16 cellular contexts compared by ENCODE assay signal in genomic region chr5:38426986-38427950, GRCh38.
DNase-seq lines count a peak whose midpoint lies in the region; ATAC-seq, FAIRE-seq and TF ChIP-seq lines count a peak whose summit lies in the region.
"Had no signal": no experiment of that assay in that cellular context is flagged by ENCODE, and none has a peak within 500 bp of the region (broad histone marks: within the 10 kb centered on the region; RNA-seq: fewer than 3 reads in every experiment).

No MANE protein-coding gene starts in this region.

- no peak overlapping the region for H3K4me3 ChIP-seq in SK-N-SH (ENCODE audit: low read depth in 2 of 2, low read length in 1 of 2)
- H3K4me3 ChIP-seq in H1 (ENCODE audit: extremely low read depth in 1 of 4, insufficient read depth in 2 of 4, low read depth in 3 of 4, low read length in 4 of 4) = no peak overlapping the region
- H3K4me3 ChIP-seq in smooth muscle cell = no peak overlapping the region
- no peak overlapping the region for H3K4me3 ChIP-seq in vagina
- H3K4me3 ChIP-seq: Peyer's patch, spleen had no signal

- CTCF ChIA-PET in SK-N-SH (lab: Yijun Ruan, JAX) (interaction anchor here (1.0 to 1.3 kb wide), 2 partner anchors 9 to 14 kb away, joined by 3 to 10 read pairs; no protein-coding TSS in a partner anchor), H1 (lab: Charles Lee; ENCODE audit: partially characterized antibody) (interaction anchor here (0.8 to 1.4 kb wide), 2 partner anchors 15 to 949 kb away, joined by 3 read pairs; no protein-coding TSS in a partner anchor)

- no peak for TF ChIP-seq POLR2A in H1 (IDR thresholded peaks at IDR 0.05; ENCODE audit: control extremely low read depth in 1 of 2, low read depth in 2 of 2, low read length in 2 of 2)
- TF ChIP-seq POLR2A in vagina (IDR thresholded peaks at IDR 0.05) = no peak

- H2BK20ac ChIP-seq in H1 (ENCODE audit: low read length) = no peak overlapping the region

- H3K4ac ChIP-seq in H1 (replicated peaks; ENCODE audit: insufficient read length, low read depth, low read length) = no peak overlapping the region

- no peak overlapping the region for H3K23ac ChIP-seq in H1 (ENCODE audit: insufficient read length)

- no peak overlapping the region for H3K27ac ChIP-seq in SK-N-SH (ENCODE audit: low read depth in 2 of 2, low read length in 1 of 2)
- no peak overlapping the region for H3K27ac ChIP-seq in H1 (ENCODE audit: low read depth, low read length)
- peak overlapping the region; percentile 63 for H3K27ac ChIP-seq in smooth muscle cell (ENCODE audit: low read depth)
- H3K27ac ChIP-seq in vagina = no peak overlapping the region
- H3K27ac ChIP-seq: Peyer's patch, spleen had no signal

- H3K9ac ChIP-seq in SK-N-SH = no peak overlapping the region
- no peak overlapping the region for H3K9ac ChIP-seq in H1 (replicated peaks in 1 of 4; ENCODE audit: extremely low read depth in 1 of 4, low read depth in 3 of 4, low read length in 3 of 4)
- H3K9ac ChIP-seq in smooth muscle cell (ENCODE audit: low read depth) = no peak overlapping the region

- H3K36me3 ChIP-seq in SK-N-SH (replicated peaks in 1 of 2; ENCODE audit: control insufficient read depth in 1 of 2, insufficient read depth in 2 of 2, low read length in 1 of 2) (no peaks in the 10 kb centered on the region), H1 (ENCODE audit: control insufficient read depth in 2 of 4, insufficient read depth in 4 of 4, low read length in 3 of 4) (no peaks in the 10 kb centered on the region), smooth muscle cell (ENCODE audit: low read depth) (no peaks in the 10 kb centered on the region), vagina (no peaks in the 10 kb centered on the region)
- H3K36me3 ChIP-seq: Peyer's patch, spleen had no signal

- no peaks in the 10 kb centered on the region for H3K23me2 ChIP-seq in H1 (ENCODE audit: low read depth, low read length)

- DNase-seq in SK-N-SH = no peak
- peak; percentile 28 for DNase-seq in NCI-H2171 (lab: John Stamatoyannopoulos, UW)
- no peak for DNase-seq in H1 (ENCODE audit: low read depth in 1 of 2, low spot score in 2 of 2)
- no peak for DNase-seq in smooth muscle cell (lab: John Stamatoyannopoulos, UW; ENCODE audit: unreplicated experiment)
- no peak for DNase-seq in vagina (ENCODE audit: extremely low spot score in 2 of 2)
- no peak for DNase-seq in amygdala (lab: John Stamatoyannopoulos, UW)
- DNase-seq: activated CD8-positive, alpha-beta T cell treated with anti-CD3 and anti-CD28 coated beads for 36 hours; CD8-positive, alpha-beta T cell; left ventricle myocardium superior; NCI-H1417 treated with DMSO at 0.1 percent for 48 hours; Peyer's patch; spleen; stimulated activated naive CD4-positive, alpha-beta T cell; SW 1271 had no signal

- no peak overlapping the region for H2BK120ac ChIP-seq in H1 (replicated peaks; ENCODE audit: low read depth, low read length)

- no peaks in the 10 kb centered on the region for H3K9me3 ChIP-seq in SK-N-SH
- H3K9me3 ChIP-seq in H1 (ENCODE audit: insufficient read depth in 2 of 2, low read depth in 1 of 2, low read length in 1 of 2) = no peaks in the 10 kb centered on the region
- no peaks in the 10 kb centered on the region for H3K9me3 ChIP-seq in smooth muscle cell (replicated peaks; ENCODE audit: low read depth)
- H3K9me3 ChIP-seq in vagina = no peaks in the 10 kb centered on the region
- H3K9me3 ChIP-seq: Peyer's patch, spleen had no signal

- H4K91ac ChIP-seq in H1 (replicated peaks; ENCODE audit: insufficient read length, low read length) = peak overlapping the region; percentile 39

- H3F3A ChIP-seq in SK-N-SH (replicated peaks; ENCODE audit: insufficient read depth) (no peaks in the 10 kb centered on the region), smooth muscle cell (ENCODE audit: low read depth) (no peaks in the 10 kb centered on the region)

- no peak overlapping the region for H2BK15ac ChIP-seq in H1 (ENCODE audit: low read length)

- H2AK5ac ChIP-seq in H1 (ENCODE audit: low read depth, low read length) = no peak overlapping the region

- no peaks in the 10 kb centered on the region for H3K27me3 ChIP-seq in SK-N-SH (ENCODE audit: insufficient read depth)
- no peaks in the 10 kb centered on the region for H3K27me3 ChIP-seq in H1 (replicated peaks in 1 of 4; ENCODE audit: control insufficient read depth in 3 of 4, extremely low read depth in 1 of 4, insufficient read depth in 3 of 4, low read length in 3 of 4)
- no peaks in the 10 kb centered on the region for H3K27me3 ChIP-seq in smooth muscle cell (ENCODE audit: low read depth)
- H3K27me3 ChIP-seq in vagina = no peaks in the 10 kb centered on the region
- H3K27me3 ChIP-seq: Peyer's patch had no signal

- TF ChIP-seq EP300 in SK-N-SH (IDR thresholded peaks at IDR 0.05; ENCODE audit: borderline replicate concordance in 1 of 2, low read depth in 1 of 2, low read length in 1 of 2) (no peak), H1 (IDR thresholded peaks at IDR 0.05; ENCODE audit: borderline replicate concordance in 1 of 2, low read depth in 2 of 2, low read length in 2 of 2) (no peak)

- ATAC-seq in SK-N-SH treated with all-trans-retinoic acid at 6 μM for 48 hours (no peak), GM19397 (IDR thresholded peaks at IDR 0.05; ENCODE audit: unreplicated experiment) (no peak)
- ATAC-seq: activated CD8-positive, alpha-beta T cell treated with anti-CD3 and anti-CD28 coated beads for 36 hours; CD8-positive, alpha-beta T cell; left ventricle myocardium superior had no signal

- no peak overlapping the region for H3K14ac ChIP-seq in H1 (ENCODE audit: insufficient read length)

- no peak overlapping the region for H3K56ac ChIP-seq in H1 (replicated peaks; ENCODE audit: insufficient read length, low read depth, low read length)

- 0 out of 2 replicates have a peak overlapping the region, but pooled peaks have one; percentile 22 for H2BK12ac ChIP-seq in H1 (ENCODE audit: low read depth, low read length)

- no peak overlapping the region for H3K4me2 ChIP-seq in SK-N-SH
- H3K4me2 ChIP-seq in H1 (ENCODE audit: insufficient read depth in 1 of 2, low read depth in 2 of 2, low read length in 2 of 2) = no peak overlapping the region
- H3K4me2 ChIP-seq in smooth muscle cell = no peak overlapping the region

- H4K5ac ChIP-seq in H1 (ENCODE audit: insufficient read length, low read depth, low read length) = no peak overlapping the region

- FAIRE-seq in H1 (lab: Jason Lieb, UNC) = no peak

- peak overlapping the region; percentile 72; the same call in 1 of the 2 replicates for H3K18ac ChIP-seq in H1 (ENCODE audit: extremely low read depth, low read length)

- H4K8ac ChIP-seq in H1 (ENCODE audit: extremely low read depth, insufficient read depth, low read length) = no peak overlapping the region

- no peaks in the 10 kb centered on the region for H3K9me2 ChIP-seq in SK-N-SH

- no peaks in the 10 kb centered on the region for H3K79me1 ChIP-seq in H1 (ENCODE audit: low read depth, low read length)

- H4K20me1 ChIP-seq in SK-N-SH (ENCODE audit: insufficient read depth) (no peaks in the 10 kb centered on the region), H1 (replicated peaks in 1 of 2; ENCODE audit: control insufficient read depth in 1 of 2, insufficient read depth in 2 of 2, low read length in 2 of 2) (no peaks in the 10 kb centered on the region), smooth muscle cell (ENCODE audit: low read depth) (no peaks in the 10 kb centered on the region)

- POLR2A ChIA-PET in SK-N-SH (lab: Yijun Ruan, JAX) (no interaction called here), H1 (lab: Charles Lee; ENCODE audit: partially characterized antibody) (no interaction called here)

- H3K4me1 ChIP-seq in SK-N-SH (ENCODE audit: control insufficient read depth in 1 of 2, insufficient read depth in 2 of 2, low read depth in 1 of 2, low read length in 1 of 2) (peaks cover 7 to 15% of the 10 kb centered on the region in 2 experiments; a peak in 3 of 4 replicates), H1 (replicated peaks in 1 of 4; ENCODE audit: control insufficient read depth in 3 of 4, insufficient read depth in 4 of 4, low read length in 3 of 4) (0 out of 7 replicates have a peak, but pooled peaks cover 0 to 2% (median 0%) of the 10 kb centered on the region in 4 experiments), smooth muscle cell (ENCODE audit: low read depth) (no peaks in the 10 kb centered on the region), vagina (no peaks in the 10 kb centered on the region)
- H3K4me1 ChIP-seq: Peyer's patch, spleen had no signal

- intact Hi-C loops in vagina (cut with DNase I) = no loop called here

- TF ChIP-seq CTCF in SK-N-SH (IDR thresholded peaks at IDR 0.05) (no peak), H1 (IDR thresholded peaks at IDR 0.05; ENCODE audit: control extremely low read depth in 1 of 3, insufficient read depth in 1 of 3, low read depth in 1 of 3, low read length in 3 of 3) (no peak), smooth muscle cell (IDR thresholded peaks at IDR 0.05; ENCODE audit: borderline replicate concordance, insufficient read depth, poor library complexity, severe bottlenecking) (no peak), vagina (IDR thresholded peaks at IDR 0.05) (no peak)

- H3K79me2 ChIP-seq in SK-N-SH (ENCODE audit: insufficient read depth) (no peaks in the 10 kb centered on the region), H1 (ENCODE audit: control insufficient read depth in 1 of 2, insufficient read depth in 2 of 2, low read length in 2 of 2) (no peaks in the 10 kb centered on the region), smooth muscle cell (ENCODE audit: low read depth) (no peaks in the 10 kb centered on the region)

- WGBS in SK-N-SH (ENCODE audit: low lambda C conversion rate) = 79% methylated on average over 9 of the region's 9 CpGs
- 90% methylated on average over 9 of the region's 9 CpGs; no CpG with 5 or more reads in 1 of the 2 experiments for WGBS in H1 (ENCODE audit: extremely low coverage in 1 of 2, insufficient coverage in 1 of 2, insufficient read length in 1 of 2, insufficient replicate concordance in 2 of 2, low coverage in 1 of 2, low lambda C conversion rate in 2 of 2, missing lambda C conversion rate in 1 of 2), 2 experiments
- WGBS in smooth muscle cell (ENCODE audit: low lambda C conversion rate) = 78% methylated on average over 9 of the region's 9 CpGs

- H2AFZ ChIP-seq in SK-N-SH (ENCODE audit: low read depth) (peak overlapping the region; percentile 58), H1 (ENCODE audit: low read length) (peak overlapping the region; percentile 50; the same call in 1 of the 2 replicates), smooth muscle cell (ENCODE audit: low read depth) (no peak overlapping the region)

- H2BK5ac ChIP-seq in H1 (ENCODE audit: low read depth, low read length) = peak overlapping the region; percentile 26; the same call in 1 of the 2 replicates

- TF ChIP-seq RAD21 in SK-N-SH (IDR thresholded peaks at IDR 0.05; ENCODE audit: low read length) (no peak), H1 (IDR thresholded peaks at IDR 0.05 in 1 of 2, conservative IDR thresholded peaks at IDR 0.05 in 1 of 2; ENCODE audit: low read depth in 2 of 2, low read length in 2 of 2) (no peak)

TF ChIP-seq in SK-N-SH, 30 proteins besides CTCF, POLR2A, EP300 and RAD21 (continues in another document):
- no peak for TF ChIP-seq TEAD4 (IDR thresholded peaks at IDR 0.05; ENCODE audit: borderline replicate concordance, insufficient read depth)

TF ChIP-seq in SK-N-SH treated with all-trans-retinoic acid at 6 μM for 48 hours, 23 proteins besides CTCF, POLR2A, EP300 and RAD21:
- TF ChIP-seq CSDC2 (CRISPR knock-in tag; IDR thresholded peaks at IDR 0.05) = no peak

TF ChIP-seq in H1, 55 proteins besides CTCF, POLR2A, EP300 and RAD21 (continues in another document):
- TF ChIP-seq CEBPB (IDR thresholded peaks at IDR 0.05; ENCODE audit: low read depth, low read length) = no peak
